In the genomic region with DNA sequence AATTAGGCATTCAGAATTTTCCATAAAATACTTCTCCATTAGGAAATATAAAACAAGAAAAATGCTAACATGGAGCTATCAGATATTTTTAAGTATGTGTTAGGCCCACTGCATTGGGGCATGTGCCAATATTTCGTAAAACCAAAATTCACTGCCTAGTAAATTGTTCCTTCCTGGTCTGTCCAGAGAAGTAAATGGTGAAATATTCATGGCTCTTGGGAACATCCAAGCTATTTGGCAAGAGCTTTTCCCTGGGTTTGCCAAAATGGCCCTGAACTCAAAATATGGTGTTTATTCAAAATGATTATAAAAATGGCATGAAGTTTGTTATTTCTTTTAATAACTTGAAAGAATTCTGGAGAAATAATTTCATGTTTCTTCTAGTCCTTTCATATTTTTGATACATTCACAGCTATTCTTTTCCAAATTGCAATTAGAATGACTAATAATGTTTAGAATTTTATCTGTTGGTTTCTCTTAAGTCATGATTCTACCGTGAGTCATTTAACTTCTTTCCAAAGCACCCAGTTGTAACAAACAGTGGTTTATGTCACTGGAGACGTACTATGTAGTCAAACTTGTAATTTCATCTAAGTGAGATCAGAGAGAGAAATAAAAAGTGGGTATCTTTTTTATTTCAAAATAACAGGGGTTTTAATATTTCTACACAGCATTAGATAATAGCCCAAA, we compare ENCODE assay signal across 1 cellular context.
TF ChIP-seq lines count a peak whose summit lies in the region.

No MANE protein-coding gene starts in this region.

TF ChIP-seq in SK-N-SH, 30 proteins besides CTCF, POLR2A, EP300 and RAD21 (continued from another document):
- no peak for TF ChIP-seq REST (IDR thresholded peaks at IDR 0.05; ENCODE audit: low read depth, low read length)
- no peak for TF ChIP-seq MEF2A (IDR thresholded peaks at IDR 0.05; ENCODE audit: borderline replicate concordance, low read depth)
- no peak for TF ChIP-seq SMC3 (IDR thresholded peaks at IDR 0.05; ENCODE audit: low read depth, low read length)
- TF ChIP-seq, protein P1, sequence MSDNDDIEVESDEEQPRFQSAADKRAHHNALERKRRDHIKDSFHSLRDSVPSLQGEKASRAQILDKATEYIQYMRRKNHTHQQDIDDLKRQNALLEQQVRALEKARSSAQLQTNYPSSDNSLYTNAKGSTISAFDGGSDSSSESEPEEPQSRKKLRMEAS (IDR thresholded peaks at IDR 0.05; ENCODE audit: low read depth): no peak
- TF ChIP-seq TCF12 (IDR thresholded peaks at IDR 0.05): no peak
- TF ChIP-seq NRF1 (IDR thresholded peaks at IDR 0.05; ENCODE audit: low read depth, low read length): no peak
- peak; percentile 77 for TF ChIP-seq JUND (IDR thresholded peaks at IDR 0.05)
- no peak for TF ChIP-seq MXI1 (IDR thresholded peaks at IDR 0.05; ENCODE audit: low read depth, low read length)
- no peak for TF ChIP-seq FOXM1 (IDR thresholded peaks at IDR 0.05; ENCODE audit: low read depth)
- TF ChIP-seq SIN3A (IDR thresholded peaks at IDR 0.05; ENCODE audit: borderline replicate concordance, low read depth, low read length): no peak
- peak; percentile 14; the same call in 1 of the 2 replicates for TF ChIP-seq NFIC (IDR thresholded peaks at IDR 0.05; ENCODE audit: borderline replicate concordance)
- TF ChIP-seq, protein P2, sequence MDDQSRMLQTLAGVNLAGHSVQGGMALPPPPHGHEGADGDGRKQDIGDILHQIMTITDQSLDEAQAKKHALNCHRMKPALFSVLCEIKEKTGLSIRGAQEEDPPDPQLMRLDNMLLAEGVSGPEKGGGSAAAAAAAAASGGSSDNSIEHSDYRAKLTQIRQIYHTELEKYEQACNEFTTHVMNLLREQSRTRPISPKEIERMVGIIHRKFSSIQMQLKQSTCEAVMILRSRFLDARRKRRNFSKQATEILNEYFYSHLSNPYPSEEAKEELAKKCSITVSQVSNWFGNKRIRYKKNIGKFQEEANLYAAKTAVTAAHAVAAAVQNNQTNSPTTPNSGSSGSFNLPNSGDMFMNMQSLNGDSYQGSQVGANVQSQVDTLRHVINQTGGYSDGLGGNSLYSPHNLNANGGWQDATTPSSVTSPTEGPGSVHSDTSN (IDR thresholded peaks at IDR 0.05): peak; percentile 18; the same call in 1 of the 2 replicates
- TF ChIP-seq FOXJ3 (CRISPR knock-in tag; IDR thresholded peaks at IDR 0.05): no peak
- no peak for TF ChIP-seq YY1 (IDR thresholded peaks at IDR 0.05; ENCODE audit: low read depth)
- no peak for TF ChIP-seq USF2 (IDR thresholded peaks at IDR 0.05; ENCODE audit: borderline replicate concordance, low read depth, low read length)
- TF ChIP-seq, protein P3, sequence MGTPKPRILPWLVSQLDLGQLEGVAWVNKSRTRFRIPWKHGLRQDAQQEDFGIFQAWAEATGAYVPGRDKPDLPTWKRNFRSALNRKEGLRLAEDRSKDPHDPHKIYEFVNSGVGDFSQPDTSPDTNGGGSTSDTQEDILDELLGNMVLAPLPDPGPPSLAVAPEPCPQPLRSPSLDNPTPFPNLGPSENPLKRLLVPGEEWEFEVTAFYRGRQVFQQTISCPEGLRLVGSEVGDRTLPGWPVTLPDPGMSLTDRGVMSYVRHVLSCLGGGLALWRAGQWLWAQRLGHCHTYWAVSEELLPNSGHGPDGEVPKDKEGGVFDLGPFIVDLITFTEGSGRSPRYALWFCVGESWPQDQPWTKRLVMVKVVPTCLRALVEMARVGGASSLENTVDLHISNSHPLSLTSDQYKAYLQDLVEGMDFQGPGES (IDR thresholded peaks at IDR 0.05; ENCODE audit: low read depth, low read length): no peak
